ENCODE assay signal across 27 cellular contexts in genomic region chr15:92087211-92087610, GRCh38.
DNase-seq lines count a peak whose midpoint lies in the region; ATAC-seq, FAIRE-seq and TF ChIP-seq lines count a peak whose summit lies in the region.
"Had no signal": no experiment of that assay in that cellular context is flagged by ENCODE, and none has a peak within 500 bp of the region (broad histone marks: within the 10 kb centered on the region; RNA-seq: fewer than 3 reads in every experiment).

No MANE protein-coding gene starts in this region.

- intact Hi-C loops in mammary epithelial cell (cut with micrococcal nuclease), result no loop called here
- intact Hi-C loops in MCF 10A (cut with micrococcal nuclease), result no loop called here

- H3K9ac ChIP-seq in mammary epithelial cell (ENCODE audit: insufficient read depth, low read length), result no peak overlapping the region
- no peak overlapping the region for H3K9ac ChIP-seq in keratinocyte (ENCODE audit: control insufficient read depth, extremely low read depth, insufficient read depth, low read length)
- H3K9ac ChIP-seq: BLaER1 had no signal

- no peaks in the 10 kb centered on the region for H3K36me3 Mint-ChIP-seq in MCF 10A (ENCODE audit: insufficient read depth, unreplicated experiment)
- H3K36me3 Mint-ChIP-seq: CD4-positive, CD25-positive, alpha-beta regulatory T cell; CD8-positive, alpha-beta memory T cell had no signal

- no peaks in the 10 kb centered on the region for H3K27me3 Mint-ChIP-seq in MCF 10A (ENCODE audit: insufficient read depth, unreplicated experiment)
- H3K27me3 Mint-ChIP-seq: CD4-positive, alpha-beta memory T cell; CD4-positive, CD25-positive, alpha-beta regulatory T cell; CD8-positive, alpha-beta memory T cell had no signal

- H3K4me1 Mint-ChIP-seq in MCF 10A (ENCODE audit: insufficient read depth, unreplicated experiment), result no peaks in the 10 kb centered on the region

- CTCF ChIA-PET in mammary epithelial cell (lab: Charles Lee; ENCODE audit: low non-redundant PET) (no interaction called here), MCF 10A (lab: Yijun Ruan, JAX) (interaction anchor here (0.7 to 1.8 kb wide), 2 partner anchors 11 to 1031 kb away, joined by 3 to 7 read pairs; no protein-coding TSS in a partner anchor)

- dilution Hi-C loops in mammary epithelial cell (cut with HindIII; ENCODE audit: low sequenced_read_pairs), result loop anchor here (25.0 kb wide), 1 partner anchor 225 kb away; the partner anchor contains the start of gene SLCO3A1
- dilution Hi-C loops in keratinocyte (cut with MboI; ENCODE audit: extremely low pct_ligation_motif_present, low sequenced_read_pairs), result no loop called here

- peak; percentile 40 for ATAC-seq in esophagus mucosa
- ATAC-seq: A549, GM12878 had no signal

- H3K9me1 ChIP-seq in keratinocyte (ENCODE audit: control insufficient read depth, extremely low read depth, insufficient read depth, low read length), result no peaks in the 10 kb centered on the region

- no peak overlapping the region for H3K4me3 Mint-ChIP-seq in MCF 10A (ENCODE audit: unreplicated experiment)
- H3K4me3 Mint-ChIP-seq: CD14-positive monocyte; CD4-positive, alpha-beta memory T cell; CD4-positive, CD25-positive, alpha-beta regulatory T cell; CD8-positive, alpha-beta memory T cell had no signal

- H3K4me3 ChIP-seq in mammary epithelial cell (replicated peaks in 1 of 3; ENCODE audit: insufficient read depth in 1 of 3, low read depth in 2 of 3, low read length in 3 of 3), result no peak overlapping the region
- H3K4me3 ChIP-seq in keratinocyte (ENCODE audit: control insufficient read depth in 2 of 3, extremely low read depth in 1 of 3, insufficient read depth in 2 of 3, low read depth in 1 of 3, low read length in 3 of 3), result no peak overlapping the region
- H3K4me3 ChIP-seq: A549, BLaER1, GM12878 had no signal

- H3K36me3 ChIP-seq in mammary epithelial cell (ENCODE audit: insufficient read depth, low read length) (no peaks in the 10 kb centered on the region), keratinocyte (ENCODE audit: control insufficient read depth in 2 of 2, extremely low read depth in 1 of 2, insufficient read depth in 2 of 2, low read length in 2 of 2) (peaks cover 0 to 1% of the 10 kb centered on the region in 2 experiments)
- H3K36me3 ChIP-seq: BE2C, BLaER1 had no signal

- no peak overlapping the region for H3K27ac ChIP-seq in mammary epithelial cell (ENCODE audit: insufficient read depth, low read depth, low read length)
- no peak overlapping the region for H3K27ac ChIP-seq in keratinocyte (ENCODE audit: control insufficient read depth, insufficient read depth, low read length)
- H3K27ac ChIP-seq: 22Rv1, A549, BLaER1 had no signal

- H3K79me2 ChIP-seq in mammary epithelial cell (ENCODE audit: insufficient read depth, low read length) (peaks cover 16% of the 10 kb centered on the region), keratinocyte (ENCODE audit: control insufficient read depth, insufficient read depth, low read length) (no peaks in the 10 kb centered on the region)

- no peak for FAIRE-seq in keratinocyte (lab: Jason Lieb, UNC)
- FAIRE-seq: A549, GM12878, GM12892, GM18507 had no signal

- BruUV-seq in mammary epithelial cell (replicated peaks; lab: Mats Ljungman, UMichigan) (no TSS peak), MCF 10A (replicated peaks; lab: Mats Ljungman, UMichigan) (no TSS peak)

- peak overlapping the region; percentile 31 for H3K4me2 ChIP-seq in mammary epithelial cell (ENCODE audit: insufficient read depth, low read depth, low read length)
- H3K4me2 ChIP-seq in keratinocyte (ENCODE audit: control insufficient read depth, extremely low read depth, insufficient read depth, low read depth, low read length), result peak overlapping the region; percentile 11
- H3K4me2 ChIP-seq: A549, BLaER1 had no signal

- no peaks in the 10 kb centered on the region for H3K9me3 ChIP-seq in mammary epithelial cell (replicated peaks; ENCODE audit: insufficient read depth, low read length)
- no peaks in the 10 kb centered on the region for H3K9me3 ChIP-seq in keratinocyte (ENCODE audit: control insufficient read depth, low read depth, low read length)
- H3K9me3 ChIP-seq: A549, BE2C, BLaER1 had no signal

- WGBS in mammary epithelial cell (ENCODE audit: low coverage, missing lambda C conversion rate), result 29% methylated on average over 2 of the region's 2 CpGs

- H2AFZ ChIP-seq in mammary epithelial cell (ENCODE audit: low read depth, low read length), result no peak overlapping the region
- H2AFZ ChIP-seq in keratinocyte (ENCODE audit: control insufficient read depth, low read length), result no peak overlapping the region

- H3K4me1 ChIP-seq in mammary epithelial cell (ENCODE audit: insufficient read depth, low read length) (peaks cover 6% of the 10 kb centered on the region), keratinocyte (ENCODE audit: control insufficient read depth, extremely low read depth, insufficient read depth, low read length) (peaks cover 4% of the 10 kb centered on the region)
- H3K4me1 ChIP-seq: A549, BE2C had no signal

- POLR2A ChIA-PET in MCF 10A (lab: Yijun Ruan, JAX), result interaction anchor here (1.0 to 1.4 kb wide), 2 partner anchors 9 to 795 kb away, joined by 3 read pairs; no protein-coding TSS in a partner anchor

- H3K27me3 ChIP-seq in mammary epithelial cell (ENCODE audit: insufficient read depth, low read length), result no peaks in the 10 kb centered on the region
- H3K27me3 ChIP-seq in keratinocyte (ENCODE audit: control insufficient read depth, extremely low read depth, insufficient read depth, low read length), result no peaks in the 10 kb centered on the region
- H3K27me3 ChIP-seq: BE2C, BLaER1 had no signal

- in situ Hi-C loops in mammary epithelial cell (cut with MboI; ENCODE audit: low sequenced_read_pairs in 2 of 2), result loop anchor here (10.0 to 25.0 kb wide), 2 partner anchors 382 to 625 kb away; no protein-coding TSS in a partner anchor

- TF ChIP-seq CTCF in mammary epithelial cell (conservative IDR thresholded peaks at IDR 0.05 in 1 of 2, IDR thresholded peaks at IDR 0.05 in 1 of 2; ENCODE audit: extremely low read depth in 1 of 2, insufficient read depth in 1 of 2, low read depth in 1 of 2, low read length in 2 of 2), result no peak
- TF ChIP-seq CTCF in MCF 10A (IDR thresholded peaks at IDR 0.05; ENCODE audit: unreplicated experiment), result no peak
- no peak for TF ChIP-seq CTCF in keratinocyte (optimal IDR thresholded peaks at IDR 0.05 in 1 of 3, IDR thresholded peaks at IDR 0.05 in 1 of 3, conservative IDR thresholded peaks at IDR 0.05 in 1 of 3; ENCODE audit: extremely low read depth in 1 of 3, insufficient read depth in 2 of 3, low read length in 3 of 3)

- H3K27ac Mint-ChIP-seq in MCF 10A (ENCODE audit: low read depth, unreplicated experiment), result no peak overlapping the region
- H3K27ac Mint-ChIP-seq: CD4-positive, alpha-beta memory T cell had no signal

- DNase-seq in mammary epithelial cell (peak; percentile 37), MCF 10A (ENCODE audit: unreplicated experiment) (no peak), keratinocyte (ENCODE audit: low read depth, low spot score) (no peak), SW480 (ENCODE audit: low spot score) (no peak), Ammon's horn (ENCODE audit: low spot score) (no peak)
- DNase-seq: AML-193; BE2C; C1 segment of cervical spinal cord; CD4-positive, alpha-beta memory T cell; CD4-positive, CD25-positive, alpha-beta regulatory T cell; CD8-positive, alpha-beta memory T cell; COR-L47; DMS 273 treated with DMSO at 0.1 percent for 48 hours; DMS153; DMS53; DMS79; DND-41; EL; GDM1 had no signal

- no peaks in the 10 kb centered on the region for H4K20me1 ChIP-seq in mammary epithelial cell (ENCODE audit: insufficient read depth, low read length)
- H4K20me1 ChIP-seq in keratinocyte (ENCODE audit: control insufficient read depth, extremely low read depth, insufficient read depth, low read length), result peaks cover 4% of the 10 kb centered on the region
- H4K20me1 ChIP-seq: BLaER1 had no signal

- H3K9me3 Mint-ChIP-seq in MCF 10A (ENCODE audit: unreplicated experiment), result no peaks in the 10 kb centered on the region
- H3K9me3 Mint-ChIP-seq: CD14-positive monocyte; CD4-positive, alpha-beta memory T cell; CD8-positive, alpha-beta memory T cell had no signal
